ENCODE assay signal across 13 cellular contexts in genomic region chr1:22792396-22793171, GRCh38.
"Had no signal": no experiment of that assay in that cellular context is flagged by ENCODE, and none has a peak within 500 bp of the region (broad histone marks: within the 10 kb centered on the region; RNA-seq: fewer than 3 reads in every experiment).

No MANE protein-coding gene starts in this region.

- H3K36me3 Mint-ChIP-seq: activated naive CD8-positive, alpha-beta T cell treated with anti-CD3 and anti-CD28 coated beads, Interleukin-2, amount 10 ng/mL, durations not matched to agents 7 days and 5 days had no signal

- H3K36me3 ChIP-seq: prostate gland had no signal

- H3K9me3 Mint-ChIP-seq: activated CD4-positive, alpha-beta memory T cell treated with anti-CD3 and anti-CD28 coated beads, Interleukin-2, amount 10 ng/mL, durations not matched to agents 7 days and 5 days; activated naive CD8-positive, alpha-beta T cell treated with anti-CD3 and anti-CD28 coated beads, Interleukin-2, amount 10 ng/mL, durations not matched to agents 7 days and 5 days; activated T-cell treated with anti-CD3 and anti-CD28 coated beads, Interleukin-2, amount 50 U/mL, for 72 hours; stimulated activated naive CD8-positive, alpha-beta T cell treated with anti-CD3 and anti-CD28 coated beads, Interleukin-15, Interleukin-2, amounts not matched to agents 100 ng/mL and 50 ng/mL, for 24 hours had no signal

- H3K9me3 ChIP-seq: prostate gland, testis had no signal

- H3K27me3 Mint-ChIP-seq: activated naive CD8-positive, alpha-beta T cell treated with anti-CD3 and anti-CD28 coated beads, Interleukin-2, amount 10 ng/mL, durations not matched to agents 7 days and 5 days had no signal

- DNase-seq: activated CD4-positive, alpha-beta memory T cell treated with anti-CD3 and anti-CD28 coated beads, Interleukin-2, amount 10 ng/mL, durations not matched to agents 7 days and 5 days; activated CD4-positive, alpha-beta T cell treated with anti-CD3 and anti-CD28 coated beads for 1 hour; activated CD8-positive, alpha-beta memory T cell treated with anti-CD3 and anti-CD28 coated beads, Interleukin-2, amount 50 U/mL, for 4 hours; activated gamma-delta T cell treated with Interleukin-2 at 50 U/mL for 16 hours; activated naive CD8-positive, alpha-beta T cell treated with anti-CD3 and anti-CD28 coated beads, Interleukin-2, amount 10 ng/mL, durations not matched to agents 7 days and 5 days; activated T-cell treated with anti-CD3 and anti-CD28 coated beads, Interleukin-2, amount 50 U/mL, for 72 hours; anterior cingulate cortex; dermis blood vessel endothelial cell; stimulated activated CD4-positive, alpha-beta T cell treated with anti-CD3 and anti-CD28 coated beads, Interleukin-4, amount 100 ng/mL, for 1 hour; T-helper 9 cell; testis had no signal

- H3K27ac Mint-ChIP-seq: activated CD4-positive, alpha-beta memory T cell treated with anti-CD3 and anti-CD28 coated beads, Interleukin-2, amount 10 ng/mL, durations not matched to agents 7 days and 5 days; activated naive CD8-positive, alpha-beta T cell treated with anti-CD3 and anti-CD28 coated beads, Interleukin-2, amount 10 ng/mL, durations not matched to agents 7 days and 5 days; activated T-cell treated with anti-CD3 and anti-CD28 coated beads, Interleukin-2, amount 50 U/mL, for 72 hours; stimulated activated naive CD8-positive, alpha-beta T cell treated with anti-CD3 and anti-CD28 coated beads, Interleukin-15, Interleukin-2, amounts not matched to agents 100 ng/mL and 50 ng/mL, for 24 hours had no signal

- H3K4me1 Mint-ChIP-seq: activated CD4-positive, alpha-beta memory T cell treated with anti-CD3 and anti-CD28 coated beads, Interleukin-2, amount 10 ng/mL, durations not matched to agents 7 days and 5 days; activated naive CD8-positive, alpha-beta T cell treated with anti-CD3 and anti-CD28 coated beads, Interleukin-2, amount 10 ng/mL, durations not matched to agents 7 days and 5 days had no signal

- H3K4me3 ChIP-seq: prostate gland, testis had no signal

- H3K27ac ChIP-seq: prostate gland, testis had no signal

- H3K27me3 ChIP-seq: testis had no signal

- H3K4me3 Mint-ChIP-seq: activated CD4-positive, alpha-beta memory T cell treated with anti-CD3 and anti-CD28 coated beads, Interleukin-2, amount 10 ng/mL, durations not matched to agents 7 days and 5 days; activated naive CD8-positive, alpha-beta T cell treated with anti-CD3 and anti-CD28 coated beads, Interleukin-2, amount 10 ng/mL, durations not matched to agents 7 days and 5 days; activated T-cell treated with anti-CD3 and anti-CD28 coated beads, Interleukin-2, amount 50 U/mL, for 72 hours; stimulated activated naive CD8-positive, alpha-beta T cell treated with anti-CD3 and anti-CD28 coated beads, Interleukin-15, Interleukin-2, amounts not matched to agents 100 ng/mL and 50 ng/mL, for 24 hours had no signal
